ENCODE assay signal across 14 cellular contexts in the genomic region with DNA sequence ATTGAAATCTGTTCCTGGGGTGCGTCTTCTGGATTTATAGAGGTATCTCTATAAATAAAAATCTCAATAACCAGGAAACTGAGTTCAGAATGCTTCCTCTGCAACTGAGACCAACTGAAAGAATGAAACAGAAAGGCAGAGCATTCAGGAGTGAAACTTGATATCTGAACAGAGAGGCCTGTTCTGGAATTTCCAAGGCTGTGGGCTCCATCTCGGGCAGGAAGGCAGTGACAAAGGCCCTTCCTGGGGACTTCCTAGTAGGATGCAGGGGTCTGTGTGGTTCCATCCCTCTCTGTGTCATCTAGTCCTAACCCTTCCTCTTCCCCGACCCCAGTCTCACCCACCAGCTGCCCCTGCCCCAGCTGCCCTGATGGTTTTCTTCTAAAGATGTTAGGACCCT. TPM values are rescaled to one million over a fixed set of nuclear protein-coding genes. Genes with fewer than 3 reads are reported as not detected.
DNase-seq lines count a peak whose midpoint lies in the region; ATAC-seq and TF ChIP-seq lines count a peak whose summit lies in the region.
"Had no signal": no experiment of that assay in that cellular context is flagged by ENCODE, and none has a peak within 500 bp of the region (broad histone marks: within the 10 kb centered on the region; RNA-seq: fewer than 3 reads in every experiment).

No MANE protein-coding gene starts in this region.

- DNase-seq in GM12865 (ENCODE audit: low read depth), result peak; percentile 15
- DNase-seq in dermis blood vessel endothelial cell, result peak; percentile 31
- DNase-seq in lung microvascular endothelial cell (ENCODE audit: low read depth in 2 of 2), result peak; percentile 33 to 55
- DNase-seq in SIG-M5 treated with dmso at 0.1 percent for 504 hours (lab: John Stamatoyannopoulos, UW; ENCODE audit: unreplicated experiment), result no peak
- DNase-seq in left lobe of liver (ENCODE audit: low spot score), result no peak
- DNase-seq in H4 (ENCODE audit: low spot score), result no peak
- DNase-seq: NCI-H1105; NCI-H1694; NCI-H2081 treated with DMSO at 0.1 percent for 48 hours; NK-92 treated with Interleukin-12 subunit alpha and Interleukin-12 subunit beta, amount 100 ng/mL, for 24 hours; Peyer's patch had no signal

- POLR2A ChIA-PET in HEK293 (lab: Yijun Ruan, JAX), result no interaction called here

- no peaks in the 10 kb centered on the region for H3K36me3 ChIP-seq in HEK293 (ENCODE audit: control insufficient read depth in 2 of 2, insufficient read depth in 1 of 2, low read length in 2 of 2)
- H3K36me3 ChIP-seq: Peyer's patch had no signal

- CTCF ChIA-PET in HEK293 (lab: Yijun Ruan, JAX), result no interaction called here

- ATAC-seq in left lobe of liver, result no peak
- ATAC-seq: HCT116 had no signal

- TF ChIP-seq CTCF in GM12865 (IDR thresholded peaks at IDR 0.05; ENCODE audit: insufficient read depth, low read depth, low read length, missing control alignments) (no peak), HEK293 (tag by site-specific recombination; IDR thresholded peaks at IDR 0.05) (no peak)

- no peak overlapping the region for H3K27ac ChIP-seq in HEK293 (ENCODE audit: extremely low read depth, low read depth, low read length)
- H3K27ac ChIP-seq: C4-2B, Peyer's patch had no signal

- H3K4me1 ChIP-seq in HEK293 (ENCODE audit: control insufficient read depth, insufficient read depth, low read length), result no peaks in the 10 kb centered on the region
- H3K4me1 ChIP-seq: Peyer's patch had no signal

- H3K4me3 ChIP-seq in GM12865 (ENCODE audit: low read depth, low read length) (no peak overlapping the region), HEK293 (ENCODE audit: low read depth, low read length) (no peak overlapping the region)
- H3K4me3 ChIP-seq: Peyer's patch had no signal

- no peaks in the 10 kb centered on the region for H3K9me3 ChIP-seq in HEK293 (ENCODE audit: control insufficient read depth, insufficient read depth, low read depth, low read length)
- H3K9me3 ChIP-seq: Peyer's patch had no signal

TF ChIP-seq in HEK293, 187 proteins besides CTCF, POLR2A, EP300 and RAD21:
- TF ChIP-seq ZNF266 (tag by site-specific recombination; IDR thresholded peaks at IDR 0.05; ENCODE audit: low read depth), result no peak
- peak; percentile 87 for TF ChIP-seq ZNF600 (tag by site-specific recombination; IDR thresholded peaks at IDR 0.05)

RNA-seq across cellular contexts. Expression of a gene that starts 52.0 kb away (rescaled TPM):
- total RNA-seq in dermis blood vessel endothelial cell (74.7 and 96.4 TPM in 2 replicates), lung microvascular endothelial cell (46.2 and 60.5 TPM in 2 replicates), left lobe of liver (4.2 TPM)
- total RNA-seq in H4 (2014; rRNA removed; shearing (Covaris generic)), result 4.1 and 5.2 TPM in 2 replicates

Comparison
In these comparisons a context has a peak if more than half of its experiments do, and no peak if none do; other contexts are left out.
1. DNase-seq: peak in GM12865 (single experiment), dermis blood vessel endothelial cell (single experiment) and lung microvascular endothelial cell (2 of 2); none in SIG-M5 treated with dmso at 0.1 percent for 504 hours (single experiment), left lobe of liver (single experiment) and H4 (single experiment).